In genomic region chr1:55007626-55008025, GRCh38 we compare ENCODE assay signal across 18 cellular contexts. TPM values are rescaled to one million over a fixed set of nuclear protein-coding genes. Genes with fewer than 3 reads are reported as not detected.
A peak's percentile ranks its signal among the peaks of the same experiment; 100 is the strongest.
DNase-seq lines count a peak whose midpoint lies in the region; ATAC-seq and TF ChIP-seq lines count a peak whose summit lies in the region.
"Had no signal": no experiment of that assay in that cellular context is flagged by ENCODE, and none has a peak within 500 bp of the region (broad histone marks: within the 10 kb centered on the region; RNA-seq: fewer than 3 reads in every experiment).

No MANE protein-coding gene starts in this region.

- H4K8ac ChIP-seq in neuronal stem cell (ENCODE audit: low read depth, low read length) = no peak overlapping the region

- no peaks in the 10 kb centered on the region for H3K36me3 ChIP-seq in PC-3 (ENCODE audit: low read depth, low read length)
- no peaks in the 10 kb centered on the region for H3K36me3 ChIP-seq in neuronal stem cell (replicated peaks in 1 of 2; ENCODE audit: control insufficient read depth in 2 of 2, insufficient read depth in 2 of 2, low read length in 2 of 2)
- H3K36me3 ChIP-seq: adrenal gland, transverse colon had no signal

- no peaks in the 10 kb centered on the region for H3K9me3 ChIP-seq in PC-3 (ENCODE audit: low read length)
- peaks cover 0 to 3% of the 10 kb centered on the region in 2 donors for H3K9me3 ChIP-seq in neuronal stem cell (replicated peaks in 1 of 2; ENCODE audit: control insufficient read depth in 2 of 2, insufficient read depth in 1 of 2, low read depth in 1 of 2, low read length in 2 of 2)
- H3K9me3 ChIP-seq: adrenal gland, transverse colon had no signal

- intact Hi-C loops in PC-3 (cut with micrococcal nuclease) (loop anchor here (2.0 to 10.0 kb wide), 2 partner anchors 15 to 133 kb away; no protein-coding TSS in a partner anchor), cardiac septum (cut with DNase I) (no loop called here)

- peak overlapping the region; percentile 25 for H2BK15ac ChIP-seq in neuronal stem cell (ENCODE audit: low read length)

- H4K91ac ChIP-seq in neuronal stem cell (ENCODE audit: low read depth, low read length, poor library complexity) = no peak overlapping the region

- no peaks in the 10 kb centered on the region for H3K9me2 ChIP-seq in PC-3 (replicated peaks; ENCODE audit: low read length)

- no peak overlapping the region for H2BK120ac ChIP-seq in neuronal stem cell (ENCODE audit: low read depth, low read length)

- peaks cover 10% of the 10 kb centered on the region for H3K4me1 ChIP-seq in PC-3 (ENCODE audit: insufficient read depth, low read length)
- H3K4me1 ChIP-seq in neuronal stem cell (ENCODE audit: control insufficient read depth in 2 of 2, insufficient read depth in 1 of 2, low read depth in 1 of 2, low read length in 2 of 2) = no peaks in the 10 kb centered on the region
- H3K4me1 ChIP-seq: adrenal gland, transverse colon had no signal

- H3K27me3 ChIP-seq in PC-3 (ENCODE audit: low read length) = no peaks in the 10 kb centered on the region
- H3K27me3 ChIP-seq in neuronal stem cell (ENCODE audit: control insufficient read depth in 3 of 3, insufficient read depth in 3 of 3, low read depth in 1 of 3, low read length in 3 of 3) = peaks cover 0 to 6% (median 0%) of the 10 kb centered on the region in 3 experiments
- H3K27me3 ChIP-seq: adrenal gland, transverse colon had no signal

- POLR2A ChIA-PET in PC-3 (lab: Charles Lee; ENCODE audit: unreplicated experiment) = interaction anchor here (0.6 kb wide), 1 partner anchor 58 kb away, joined by 3 read pairs; no protein-coding TSS in a partner anchor

- H3K4me3 ChIP-seq in PC-3 (ENCODE audit: low read length) (no peak overlapping the region), neuronal stem cell (ENCODE audit: low read length in 2 of 2) (no peak overlapping the region)
- H3K4me3 ChIP-seq: adrenal gland, transverse colon had no signal

- H2AK5ac ChIP-seq in neuronal stem cell (ENCODE audit: low read depth, low read length) = no peak overlapping the region

- H3K9me3 Mint-ChIP-seq in chondrocyte (ENCODE audit: low read depth) = peaks cover 5% of the 10 kb centered on the region
- no peaks in the 10 kb centered on the region for H3K9me3 Mint-ChIP-seq in stimulated activated naive CD8-positive, alpha-beta T cell treated with anti-CD3 and anti-CD28 coated beads, Interleukin-15, amount 100 ng/mL, for 72 hours
- H3K9me3 Mint-ChIP-seq: activated T-cell treated with anti-CD3 and anti-CD28 coated beads, Interleukin-2, amount 50 U/mL, for 72 hours; CD4-positive, CD25-positive, alpha-beta regulatory T cell; T-helper 1 cell treated with Interleukin-12 subunit alpha and Interleukin-12 subunit beta and Interleukin-4 antibody, amounts not matched to agents 30 μg/mL and 1 μg/mL, for 36 hours had no signal

- H3K27ac Mint-ChIP-seq in chondrocyte (ENCODE audit: unreplicated experiment) = peak overlapping the region; percentile 42
- no peak overlapping the region for H3K27ac Mint-ChIP-seq in stimulated activated naive CD8-positive, alpha-beta T cell treated with anti-CD3 and anti-CD28 coated beads, Interleukin-15, amount 100 ng/mL, for 72 hours
- H3K27ac Mint-ChIP-seq: activated CD4-positive, alpha-beta T cell treated with anti-CD3 and anti-CD28 coated beads for 36 hours; activated T-cell treated with anti-CD3 and anti-CD28 coated beads, Interleukin-2, amount 50 U/mL, for 72 hours; T-helper 1 cell treated with Interleukin-12 subunit alpha and Interleukin-12 subunit beta and Interleukin-4 antibody, amounts not matched to agents 30 μg/mL and 1 μg/mL, for 36 hours had no signal

- H2AFZ ChIP-seq in PC-3 (ENCODE audit: low read length) (no peak overlapping the region), neuronal stem cell (ENCODE audit: low read length) (no peak overlapping the region)

- CTCF ChIA-PET in PC-3 (lab: Charles Lee) = interaction anchor here (0.6 to 1.1 kb wide), 4 partner anchors 14 to 519 kb away, joined by 3 to 17 read pairs (median 9); no protein-coding TSS in a partner anchor

- DNase-seq in Daoy (ENCODE audit: low read depth) (peak; percentile 42), PC-3 (peak; percentile 74), chondrocyte (ENCODE audit: low spot score) (no peak), neuronal stem cell (ENCODE audit: low spot score) (no peak), hippocampal formation (lab: John Stamatoyannopoulos, UW) (no peak), cardiac septum (ENCODE audit: low spot score) (no peak), KBM-7 (no peak)
- DNase-seq in stimulated activated naive CD8-positive, alpha-beta T cell treated with anti-CD3 and anti-CD28 coated beads, Interleukin-15, amount 100 ng/mL, for 72 hours = no peak
- DNase-seq: activated CD4-positive, alpha-beta T cell treated with anti-CD3 and anti-CD28 coated beads for 36 hours; activated T-cell treated with anti-CD3 and anti-CD28 coated beads, Interleukin-2, amount 50 U/mL, for 72 hours; adrenal gland; CD4-positive, CD25-positive, alpha-beta regulatory T cell; NCI-H510A; stimulated activated CD4-positive, alpha-beta T cell treated with anti-CD3 and anti-CD28 coated beads, Interleukin-1b, Interleukin-23, amount 100 ng/mL, for 48 hours; transverse colon had no signal

- no peak overlapping the region for H2BK5ac ChIP-seq in neuronal stem cell (ENCODE audit: low read length)

- no CpG with 5 or more reads among the region's 3 CpGs for WGBS in neuronal stem cell (ENCODE audit: extremely low coverage in 2 of 2, insufficient read length in 2 of 2, insufficient replicate concordance in 1 of 2), 2 donors

- no TSS peak for BruUV-seq in PC-3 (replicated peaks; lab: Mats Ljungman, UMichigan)

- H3K4me2 ChIP-seq in PC-3 (ENCODE audit: low read length) (0 out of 2 replicates have a peak overlapping the region, but pooled peaks have one; percentile 8), neuronal stem cell (ENCODE audit: insufficient read depth, low read length, poor library complexity, severe bottlenecking) (no peak overlapping the region)
- H3K4me2 ChIP-seq: KMS-11 had no signal

- no peak overlapping the region for H3K23ac ChIP-seq in neuronal stem cell (ENCODE audit: low read depth, low read length, poor library complexity)

- no peak overlapping the region for H3K27ac ChIP-seq in PC-3 (ENCODE audit: low read length)
- H3K27ac ChIP-seq in neuronal stem cell (replicated peaks; ENCODE audit: low read length) = no peak overlapping the region
- H3K27ac ChIP-seq: adrenal gland, KMS-11, transverse colon had no signal

- peak; percentile 96 for ATAC-seq in PC-3
- ATAC-seq in stimulated activated naive CD8-positive, alpha-beta T cell treated with anti-CD3 and anti-CD28 coated beads, Interleukin-15, amount 100 ng/mL, for 72 hours = no peak
- ATAC-seq: activated CD4-positive, alpha-beta T cell treated with anti-CD3 and anti-CD28 coated beads for 36 hours; activated T-cell treated with anti-CD3 and anti-CD28 coated beads, Interleukin-2, amount 50 U/mL, for 72 hours had no signal

- H3K9ac ChIP-seq in PC-3 (ENCODE audit: low read length) = no peak overlapping the region
- H3K9ac ChIP-seq in neuronal stem cell (ENCODE audit: low read depth, low read length, poor library complexity) = no peak overlapping the region
- H3K9ac ChIP-seq: KMS-11 had no signal

- no peak overlapping the region for H3K14ac ChIP-seq in neuronal stem cell (ENCODE audit: low read length)

- in situ Hi-C loops in KBM-7 (cut with MboI; ENCODE audit: low pct_unique_long_range_greater_than_20kb, low sequenced_read_pairs) = no loop called here

- peaks cover 2% of the 10 kb centered on the region for H3K27me3 Mint-ChIP-seq in chondrocyte (ENCODE audit: low read depth)
- no peaks in the 10 kb centered on the region for H3K27me3 Mint-ChIP-seq in stimulated activated naive CD8-positive, alpha-beta T cell treated with anti-CD3 and anti-CD28 coated beads, Interleukin-15, amount 100 ng/mL, for 72 hours

- no peak for TF ChIP-seq CTCF in PC-3 (conservative IDR thresholded peaks at IDR 0.05; ENCODE audit: low read depth, low read length)
- no peak for TF ChIP-seq CTCF in chondrocyte (IDR thresholded peaks at IDR 0.05)

- no peak overlapping the region for H3K4ac ChIP-seq in neuronal stem cell (ENCODE audit: low read length)

- H3K4me3 Mint-ChIP-seq in chondrocyte (ENCODE audit: unreplicated experiment) = no peak overlapping the region
- no peak overlapping the region for H3K4me3 Mint-ChIP-seq in stimulated activated naive CD8-positive, alpha-beta T cell treated with anti-CD3 and anti-CD28 coated beads, Interleukin-15, amount 100 ng/mL, for 72 hours
- H3K4me3 Mint-ChIP-seq: activated CD4-positive, alpha-beta T cell treated with anti-CD3 and anti-CD28 coated beads for 36 hours; activated T-cell treated with anti-CD3 and anti-CD28 coated beads, Interleukin-2, amount 50 U/mL, for 72 hours; CD4-positive, CD25-positive, alpha-beta regulatory T cell; T-helper 1 cell treated with Interleukin-12 subunit alpha and Interleukin-12 subunit beta and Interleukin-4 antibody, amounts not matched to agents 30 μg/mL and 1 μg/mL, for 36 hours had no signal

- peaks cover 8% of the 10 kb centered on the region for H3K4me1 Mint-ChIP-seq in chondrocyte (ENCODE audit: low read depth)
- no peaks in the 10 kb centered on the region for H3K4me1 Mint-ChIP-seq in stimulated activated naive CD8-positive, alpha-beta T cell treated with anti-CD3 and anti-CD28 coated beads, Interleukin-15, amount 100 ng/mL, for 72 hours
- H3K4me1 Mint-ChIP-seq: activated CD4-positive, alpha-beta T cell treated with anti-CD3 and anti-CD28 coated beads for 36 hours; CD4-positive, CD25-positive, alpha-beta regulatory T cell had no signal

- H3K18ac ChIP-seq in neuronal stem cell (ENCODE audit: low read length) = no peak overlapping the region

- H3K79me2 ChIP-seq in PC-3 (ENCODE audit: low read length) = no peaks in the 10 kb centered on the region

- no peaks in the 10 kb centered on the region for H3F3A ChIP-seq in PC-3 (ENCODE audit: low read length, unreplicated experiment)

- H2BK12ac ChIP-seq in neuronal stem cell (ENCODE audit: low read length) = no peak overlapping the region

- no peaks in the 10 kb centered on the region for H3K36me3 Mint-ChIP-seq in chondrocyte (ENCODE audit: low read depth)
- H3K36me3 Mint-ChIP-seq: CD4-positive, CD25-positive, alpha-beta regulatory T cell had no signal

- H4K20me1 ChIP-seq in PC-3 (ENCODE audit: low read length) = no peaks in the 10 kb centered on the region

- H3K79me1 ChIP-seq in neuronal stem cell (ENCODE audit: low read depth, low read length) = no peaks in the 10 kb centered on the region

RNA-seq across cellular contexts. Expression of gene BSND, which starts 8.9 kb away (rescaled TPM):
- total RNA-seq in Daoy (2014; rRNA removed; shearing (Covaris generic)) = not detected in 2 replicates
- total RNA-seq in PC-3 (2014; rRNA removed) (not detected in 2 replicates), chondrocyte (not detected in 3 replicates), cardiac septum (not detected)
- polyA plus RNA-seq in neuronal stem cell (2013, experiment 1 of 2) = not detected
- polyA plus RNA-seq in neuronal stem cell (2013, experiment 2 of 2) = 0.01 TPM
- total RNA-seq: activated CD4-positive, alpha-beta T cell treated with anti-CD3 and anti-CD28 coated beads for 36 hours; activated T-cell treated with anti-CD3 and anti-CD28 coated beads, Interleukin-2, amount 50 U/mL, for 72 hours; adrenal gland; CD4-positive, CD25-positive, alpha-beta regulatory T cell; pulmonary artery endothelial cell; transverse colon had no signal
- polyA plus RNA-seq: CD4-positive, CD25-positive, alpha-beta regulatory T cell had no signal

RNA-seq across cellular contexts. Expression of gene TMEM61, which starts 27.2 kb away (rescaled TPM):
- not detected in 2 replicates for total RNA-seq in Daoy (2014; rRNA removed; shearing (Covaris generic))
- 0.95 and 3.8 TPM in 2 replicates for total RNA-seq in PC-3 (2014; rRNA removed)
- total RNA-seq in chondrocyte = not detected in 3 replicates
- not detected for polyA plus RNA-seq in neuronal stem cell (2013, experiment 1 of 2)
- 0.04 TPM for polyA plus RNA-seq in neuronal stem cell (2013, experiment 2 of 2)
- not detected for total RNA-seq in cardiac septum
- total RNA-seq: activated CD4-positive, alpha-beta T cell treated with anti-CD3 and anti-CD28 coated beads for 36 hours; activated T-cell treated with anti-CD3 and anti-CD28 coated beads, Interleukin-2, amount 50 U/mL, for 72 hours; CD4-positive, CD25-positive, alpha-beta regulatory T cell; pulmonary artery endothelial cell had no signal
- polyA plus RNA-seq: CD4-positive, CD25-positive, alpha-beta regulatory T cell had no signal

RNA-seq across cellular contexts. Expression of gene PCSK9, which starts 31.7 kb away (rescaled TPM):
- total RNA-seq in Daoy (2014; rRNA removed; shearing (Covaris generic)) = 0.03 and 0.29 TPM in 2 replicates
- total RNA-seq in PC-3 (2014; rRNA removed) = 6.0 and 6.8 TPM in 2 replicates
- total RNA-seq in chondrocyte = 0.41 to 0.60 TPM (median 0.53 TPM) in 3 replicates
- 17.1 TPM for polyA plus RNA-seq in neuronal stem cell (2013, experiment 1 of 2)
- polyA plus RNA-seq in neuronal stem cell (2013, experiment 2 of 2) = 16.2 TPM
- total RNA-seq in cardiac septum = not detected
- total RNA-seq: activated CD4-positive, alpha-beta T cell treated with anti-CD3 and anti-CD28 coated beads for 36 hours; activated T-cell treated with anti-CD3 and anti-CD28 coated beads, Interleukin-2, amount 50 U/mL, for 72 hours; CD4-positive, CD25-positive, alpha-beta regulatory T cell had no signal
- polyA plus RNA-seq: CD4-positive, CD25-positive, alpha-beta regulatory T cell had no signal

Comparison
In these comparisons a context has a peak if more than half of its experiments do, and no peak if none do; other contexts are left out.
1. DNase-seq: peak in Daoy (single experiment) and PC-3 (single experiment); none in chondrocyte (single experiment), neuronal stem cell (single experiment), hippocampal formation (0 of 2), cardiac septum (single experiment), KBM-7 (single experiment) and stimulated activated naive CD8-positive, alpha-beta T cell treated with anti-CD3 and anti-CD28 coated beads, Interleukin-15, amount 100 ng/mL, for 72 hours (0 of 2).